In the genomic region with DNA sequence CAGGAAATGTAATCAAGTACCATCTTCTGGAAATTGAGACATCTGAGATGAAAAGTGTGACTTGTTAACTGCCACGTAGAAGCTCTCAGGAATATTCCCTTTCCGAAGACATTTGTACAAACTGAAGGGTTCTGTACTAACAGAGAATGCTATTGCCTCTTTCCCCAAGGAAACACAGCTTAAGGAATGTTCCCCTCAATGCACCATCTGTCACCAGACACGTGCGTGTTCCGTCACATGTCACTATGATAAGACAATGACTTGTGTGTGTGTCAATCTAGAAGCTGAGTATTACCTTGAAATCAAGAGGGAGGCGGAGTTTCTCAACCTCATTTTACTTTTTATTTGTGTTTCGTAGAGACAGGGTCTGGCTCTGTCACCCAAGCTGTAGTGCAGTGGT, we compare ENCODE assay signal across 19 cellular contexts. TPM values are rescaled to one million over a fixed set of nuclear protein-coding genes. Genes with fewer than 3 reads are reported as not detected.
DNase-seq lines count a peak whose midpoint lies in the region; ATAC-seq and TF ChIP-seq lines count a peak whose summit lies in the region.
"Had no signal": no experiment of that assay in that cellular context is flagged by ENCODE, and none has a peak within 500 bp of the region (broad histone marks: within the 10 kb centered on the region; RNA-seq: fewer than 3 reads in every experiment).

No MANE protein-coding gene starts in this region.

- POLR2A ChIA-PET in Panc1 (lab: Charles Lee), result no interaction called here

- no peak overlapping the region for H3K4me3 ChIP-seq in cardiac muscle cell
- H3K4me3 ChIP-seq in Panc1 (ENCODE audit: low read depth in 2 of 2, low read length in 2 of 2), result no peak overlapping the region
- H3K4me3 ChIP-seq: BLaER1, GM12878 had no signal

- no peak for ATAC-seq in Panc1
- no peak for ATAC-seq in GM21515 (IDR thresholded peaks at IDR 0.05; ENCODE audit: unreplicated experiment)
- ATAC-seq: CD8-positive, alpha-beta T cell; GM12878 had no signal

- peak overlapping the region; percentile 61 for H3K27ac Mint-ChIP-seq in nephron progenitor cell
- no peak overlapping the region for H3K27ac Mint-ChIP-seq in activated T-helper 1 cell treated with anti-CD3 and anti-CD28 coated beads, Interleukin-12 subunit alpha, Interleukin-12 subunit beta, Interleukin-2, Interleukin-4 antibody, amounts not matched to agents 30 ng/mL and 10 ng/mL and 1 ng/mL, durations not matched to agents 14 hours and 24 hours and 36 hours
- H3K27ac Mint-ChIP-seq: CD14-positive monocyte; CD8-positive, alpha-beta T cell had no signal

- H3K36me3 ChIP-seq in cardiac muscle cell (no peaks in the 10 kb centered on the region), Panc1 (ENCODE audit: control insufficient read depth, insufficient read depth, low read length) (no peaks in the 10 kb centered on the region)

- H3K9me3 ChIP-seq in cardiac muscle cell (ENCODE audit: low read depth), result no peaks in the 10 kb centered on the region
- H3K9me3 ChIP-seq in Panc1 (ENCODE audit: control insufficient read depth, insufficient read depth, low read depth, low read length), result no peaks in the 10 kb centered on the region; the same call in 1 of the 2 replicates

- no peaks in the 10 kb centered on the region for H3K27me3 Mint-ChIP-seq in nephron progenitor cell (ENCODE audit: low read depth, poor library complexity)
- H3K27me3 Mint-ChIP-seq in activated T-helper 1 cell treated with anti-CD3 and anti-CD28 coated beads, Interleukin-12 subunit alpha, Interleukin-12 subunit beta, Interleukin-2, Interleukin-4 antibody, amounts not matched to agents 30 ng/mL and 10 ng/mL and 1 ng/mL, durations not matched to agents 14 hours and 24 hours and 36 hours (ENCODE audit: insufficient read depth), result no peaks in the 10 kb centered on the region

- H3K27me3 ChIP-seq in cardiac muscle cell (no peaks in the 10 kb centered on the region), Panc1 (ENCODE audit: control insufficient read depth, insufficient read depth, low read length) (no peaks in the 10 kb centered on the region)
- H3K27me3 ChIP-seq: BLaER1 had no signal

- peaks cover 85% of the 10 kb centered on the region for H3K36me3 Mint-ChIP-seq in nephron progenitor cell (ENCODE audit: low read depth)
- peaks cover 11% of the 10 kb centered on the region for H3K36me3 Mint-ChIP-seq in activated T-helper 1 cell treated with anti-CD3 and anti-CD28 coated beads, Interleukin-12 subunit alpha, Interleukin-12 subunit beta, Interleukin-2, Interleukin-4 antibody, amounts not matched to agents 30 ng/mL and 10 ng/mL and 1 ng/mL, durations not matched to agents 14 hours and 24 hours and 36 hours (ENCODE audit: low read depth)

- H3K27ac ChIP-seq in cardiac muscle cell (peak overlapping the region; percentile 46), Panc1 (ENCODE audit: low read length) (no peak overlapping the region)
- H3K27ac ChIP-seq: BLaER1 had no signal

- intact Hi-C loops in cardiac septum (cut with DNase I) (no loop called here), Panc1 (cut with micrococcal nuclease; ENCODE audit: unreplicated experiment) (no loop called here)
- intact Hi-C loops in activated T-helper 1 cell treated with anti-CD3 and anti-CD28 coated beads, Interleukin-12 subunit alpha, Interleukin-12 subunit beta, Interleukin-2, Interleukin-4 antibody, amounts not matched to agents 30 ng/mL and 10 ng/mL and 1 ng/mL, durations not matched to agents 14 hours and 24 hours and 36 hours (cut with micrococcal nuclease), result no loop called here

- H3K4me1 Mint-ChIP-seq in nephron progenitor cell, result no peaks in the 10 kb centered on the region
- no peaks in the 10 kb centered on the region for H3K4me1 Mint-ChIP-seq in activated T-helper 1 cell treated with anti-CD3 and anti-CD28 coated beads, Interleukin-12 subunit alpha, Interleukin-12 subunit beta, Interleukin-2, Interleukin-4 antibody, amounts not matched to agents 30 ng/mL and 10 ng/mL and 1 ng/mL, durations not matched to agents 14 hours and 24 hours and 36 hours (ENCODE audit: low read depth)
- H3K4me1 Mint-ChIP-seq: CD14-positive monocyte, H9 had no signal

- in situ Hi-C loops in Panc1 (cut with HindIII; ENCODE audit: low pct_unique_long_range_greater_than_20kb, low sequenced_read_pairs), result no loop called here

- H3K9me3 Mint-ChIP-seq in nephron progenitor cell, result peaks cover 67% of the 10 kb centered on the region
- H3K9me3 Mint-ChIP-seq in activated T-helper 1 cell treated with anti-CD3 and anti-CD28 coated beads, Interleukin-12 subunit alpha, Interleukin-12 subunit beta, Interleukin-2, Interleukin-4 antibody, amounts not matched to agents 30 ng/mL and 10 ng/mL and 1 ng/mL, durations not matched to agents 14 hours and 24 hours and 36 hours, result peaks cover 15% of the 10 kb centered on the region
- H3K9me3 Mint-ChIP-seq: CD8-positive, alpha-beta T cell had no signal

- TF ChIP-seq CTCF in cardiac muscle cell (IDR thresholded peaks at IDR 0.05; ENCODE audit: low read depth, low read length) (no peak), Panc1 (IDR thresholded peaks at IDR 0.05) (no peak), nephron progenitor cell (IDR thresholded peaks at IDR 0.05) (no peak)

- H3K4me1 ChIP-seq in cardiac muscle cell (ENCODE audit: low read depth) (no peaks in the 10 kb centered on the region), Panc1 (ENCODE audit: control insufficient read depth, insufficient read depth, low read length) (no peaks in the 10 kb centered on the region)
- H3K4me1 ChIP-seq: BLaER1 had no signal

- CTCF ChIA-PET in Panc1 (lab: Charles Lee), result no interaction called here

- H3K4me3 Mint-ChIP-seq in nephron progenitor cell, result no peak overlapping the region
- H3K4me3 Mint-ChIP-seq in activated T-helper 1 cell treated with anti-CD3 and anti-CD28 coated beads, Interleukin-12 subunit alpha, Interleukin-12 subunit beta, Interleukin-2, Interleukin-4 antibody, amounts not matched to agents 30 ng/mL and 10 ng/mL and 1 ng/mL, durations not matched to agents 14 hours and 24 hours and 36 hours, result no peak overlapping the region
- H3K4me3 Mint-ChIP-seq: CD14-positive monocyte; CD8-positive, alpha-beta T cell; H9 had no signal

- no peak for DNase-seq in cardiac muscle cell (ENCODE audit: low read depth in 1 of 2, low spot score in 1 of 2)
- no peak for DNase-seq in cardiac septum (ENCODE audit: low spot score)
- DNase-seq in Panc1 (ENCODE audit: low read depth, low spot score), result no peak
- DNase-seq in nephron progenitor cell, result no peak
- DNase-seq in CD1c-positive myeloid dendritic cell (ENCODE audit: extremely low spot score), result no peak
- DNase-seq in activated T-helper 1 cell treated with anti-CD3 and anti-CD28 coated beads, Interleukin-12 subunit alpha, Interleukin-12 subunit beta, Interleukin-2, Interleukin-4 antibody, amounts not matched to agents 30 ng/mL and 10 ng/mL and 1 ng/mL, durations not matched to agents 14 hours and 24 hours and 36 hours (ENCODE audit: low spot score), result no peak
- DNase-seq: 8988T; CD8-positive, alpha-beta T cell; COR-L47; DMS 273 treated with DMSO at 0.1 percent for 48 hours; DMS53; DND-41; EL; H9; IMR-90 had no signal

- TSS peak; percentile 40 for BruUV-seq in Panc1 (replicated peaks; lab: Mats Ljungman, UMichigan)

RNA-seq across cellular contexts. Expression of gene DHRSX, which starts 58.1 kb away (rescaled TPM):
- total RNA-seq in cardiac muscle cell (13.0 and 20.4 TPM in 2 replicates), cardiac septum (24.9 TPM), Panc1 (2021; ENCODE audit: unreplicated experiment) (20.1 TPM)
- polyA plus RNA-seq in cardiac muscle cell, result 33.4 and 52.1 TPM in 2 replicates
- 21.8 TPM for polyA plus RNA-seq in Panc1 (2012; ENCODE audit: insufficient read length)
- 26.3 and 27.4 TPM in 2 replicates for total RNA-seq in activated T-helper 1 cell treated with anti-CD3 and anti-CD28 coated beads, Interleukin-12 subunit alpha, Interleukin-12 subunit beta, Interleukin-2, Interleukin-4 antibody, amounts not matched to agents 30 ng/mL and 10 ng/mL and 1 ng/mL, durations not matched to agents 14 hours and 24 hours and 36 hours

RNA-seq across cellular contexts. Expression of gene ZBED1, which starts 58.1 kb away (rescaled TPM):
- total RNA-seq in cardiac muscle cell, result 29.3 and 32.3 TPM in 2 replicates
- 15.6 and 21.0 TPM in 2 replicates for polyA plus RNA-seq in cardiac muscle cell
- 45.1 TPM for total RNA-seq in cardiac septum
- total RNA-seq in Panc1 (2021; ENCODE audit: unreplicated experiment), result 23.9 TPM
- polyA plus RNA-seq in Panc1 (2012; ENCODE audit: insufficient read length), result 19.1 TPM
- 39.8 and 41.6 TPM in 2 replicates for total RNA-seq in activated T-helper 1 cell treated with anti-CD3 and anti-CD28 coated beads, Interleukin-12 subunit alpha, Interleukin-12 subunit beta, Interleukin-2, Interleukin-4 antibody, amounts not matched to agents 30 ng/mL and 10 ng/mL and 1 ng/mL, durations not matched to agents 14 hours and 24 hours and 36 hours
